ENCODE assay signal across 17 cellular contexts in genomic region chr1:23796466-23797271, GRCh38. TPM values are rescaled to one million over a fixed set of nuclear protein-coding genes. Genes with fewer than 3 reads are reported as not detected.
DNase-seq lines count a peak whose midpoint lies in the region; ATAC-seq and TF ChIP-seq lines count a peak whose summit lies in the region.
"Had no signal": no experiment of that assay in that cellular context is flagged by ENCODE, and none has a peak within 500 bp of the region (broad histone marks: within the 10 kb centered on the region; RNA-seq: fewer than 3 reads in every experiment).

No MANE protein-coding gene starts in this region.

- peaks cover 19% of the 10 kb centered on the region for H3K4me1 Mint-ChIP-seq in WTC11

- POLR2A ChIA-PET in WTC11 (lab: Charles Lee), result no interaction called here

- intact Hi-C loops in sigmoid colon (cut with DNase I), result no loop called here

- ATAC-seq in WTC11 (peak; percentile 3; the same call in 1 of the 2 replicates), GM19467 (IDR thresholded peaks at IDR 0.05; ENCODE audit: unreplicated experiment) (no peak)
- ATAC-seq: activated naive CD8-positive, alpha-beta T cell treated with anti-CD3 and anti-CD28 coated beads, Interleukin-2, amount 50 U/mL, for 24 hours; esophagus mucosa; heart right ventricle had no signal

- no peak for TF ChIP-seq EP300 in sigmoid colon (IDR thresholded peaks at IDR 0.05)

- H3K4me1 ChIP-seq in sigmoid colon, result peaks cover 0 to 50% (median 40%) of the 10 kb centered on the region in 4 donors

- H3K27me3 Mint-ChIP-seq in WTC11 (ENCODE audit: low read depth), result peaks cover 6% of the 10 kb centered on the region
- H3K27me3 Mint-ChIP-seq: activated naive CD8-positive, alpha-beta T cell treated with anti-CD3 and anti-CD28 coated beads, Interleukin-2, amount 50 U/mL, for 24 hours had no signal

- TF ChIP-seq CTCF in WTC11 (IDR thresholded peaks at IDR 0.05) (no peak), sigmoid colon (IDR thresholded peaks at IDR 0.05) (no peak), GM10266 (IDR thresholded peaks at IDR 0.05; ENCODE audit: control insufficient read depth, insufficient read depth, low read depth, missing control alignments) (no peak)

- DNase-seq in H7, result peak; percentile 77
- DNase-seq in WTC11 (ENCODE audit: low spot score), result peak; percentile 52
- DNase-seq in epithelial cell of prostate (ENCODE audit: low read depth, low spot score), result no peak
- peak; percentile 66 for DNase-seq in sigmoid colon
- no peak for DNase-seq in SIG-M5 treated with dmso at 0.1 percent for 504 hours (lab: John Stamatoyannopoulos, UW; ENCODE audit: unreplicated experiment)
- DNase-seq in NCI-H146 treated with DMSO at 0.1 percent for 48 hours (lab: John Stamatoyannopoulos, UW; ENCODE audit: unreplicated experiment), result no peak
- DNase-seq in GM10266 (ENCODE audit: extremely low spot score), result no peak
- DNase-seq: activated CD4-positive, CD25-positive, alpha-beta regulatory T cell; activated CD8-positive, alpha-beta memory T cell treated with anti-CD3 and anti-CD28 coated beads, Interleukin-2, amount 50 U/mL, for 4 hours; activated naive CD8-positive, alpha-beta T cell treated with anti-CD3 and anti-CD28 coated beads, Interleukin-2, amount 50 U/mL, for 24 hours; heart right ventricle; NCI-H1417; NCI-H526 treated with DMSO at 0.1 percent for 48 hours had no signal

- H3K4me3 ChIP-seq in H7 (ENCODE audit: insufficient read depth, low read depth, low read length) (no peak overlapping the region), sigmoid colon (no peak overlapping the region)
- H3K4me3 ChIP-seq: BLaER1 treated with 17β-estradiol and CSF1 and Interleukin-3, amounts not matched to agents 10 nM and 100 nM; heart right ventricle; tibial nerve had no signal

- no peak for TF ChIP-seq POLR2A in sigmoid colon (IDR thresholded peaks at IDR 0.05)

- H3K36me3 ChIP-seq in H7 (replicated peaks; ENCODE audit: control insufficient read depth, insufficient read depth, low read length) (peaks cover 14% of the 10 kb centered on the region), sigmoid colon (peaks cover 0 to 25% (median 8%) of the 10 kb centered on the region in 4 donors)

- no peaks in the 10 kb centered on the region for H3K9me3 Mint-ChIP-seq in WTC11
- H3K9me3 Mint-ChIP-seq: activated naive CD8-positive, alpha-beta T cell treated with anti-CD3 and anti-CD28 coated beads, Interleukin-2, amount 50 U/mL, for 24 hours had no signal

- 0 out of 2 replicates have a peak overlapping the region, but pooled peaks have one; percentile 19 for H3K27ac Mint-ChIP-seq in WTC11
- H3K27ac Mint-ChIP-seq: activated naive CD8-positive, alpha-beta T cell treated with anti-CD3 and anti-CD28 coated beads, Interleukin-2, amount 50 U/mL, for 24 hours had no signal

- 30 to 64% methylated on average over 17 of the region's 17 CpGs for WGBS in sigmoid colon, 2 donors

- H3K27me3 ChIP-seq in H7 (ENCODE audit: control insufficient read depth, insufficient read depth, low read length) (peaks cover 7% of the 10 kb centered on the region; the same call in 1 of the 2 replicates), sigmoid colon (no peaks in the 10 kb centered on the region)
- H3K27me3 ChIP-seq: BLaER1 treated with 17β-estradiol and CSF1 and Interleukin-3, amounts not matched to agents 10 nM and 100 nM; heart right ventricle; tibial nerve had no signal

- no peaks in the 10 kb centered on the region for H3K9me3 ChIP-seq in sigmoid colon
- H3K9me3 ChIP-seq: BLaER1 treated with 17β-estradiol and CSF1 and Interleukin-3, amounts not matched to agents 10 nM and 100 nM; heart right ventricle; tibial nerve had no signal

- CTCF ChIA-PET in WTC11 (lab: Charles Lee), result interaction anchor here (0.9 to 7.8 kb wide), 7 partner anchors 13 to 159 kb away, joined by 3 to 109 read pairs (median 4); partner anchors contain the start of gene PITHD1

- H3K27ac ChIP-seq in epithelial cell of prostate, result peak overlapping the region; percentile 19
- H3K27ac ChIP-seq in sigmoid colon, result no peak overlapping the region
- H3K27ac ChIP-seq: BLaER1 treated with 17β-estradiol and CSF1 and Interleukin-3, amounts not matched to agents 10 nM and 100 nM; heart right ventricle; tibial nerve had no signal

- peaks cover 13% of the 10 kb centered on the region for H3K36me3 Mint-ChIP-seq in WTC11

- H3K4me3 Mint-ChIP-seq in WTC11, result no peak overlapping the region
- H3K4me3 Mint-ChIP-seq: activated naive CD8-positive, alpha-beta T cell treated with anti-CD3 and anti-CD28 coated beads, Interleukin-2, amount 50 U/mL, for 24 hours had no signal

TF ChIP-seq in WTC11, 78 proteins besides CTCF, POLR2A, EP300 and RAD21 (continues in another document):
- TF ChIP-seq RELA (CRISPR knock-in tag; IDR thresholded peaks at IDR 0.05; ENCODE audit: borderline replicate concordance) (no peak), USF2 (CRISPR knock-in tag; IDR thresholded peaks at IDR 0.05) (no peak), ATF1 (CRISPR knock-in tag; IDR thresholded peaks at IDR 0.05) (no peak), ZSCAN18 (CRISPR knock-in tag; IDR thresholded peaks at IDR 0.05) (no peak), E2F1 (CRISPR knock-in tag; IDR thresholded peaks at IDR 0.05) (no peak), ZNF671 (CRISPR knock-in tag; IDR thresholded peaks at IDR 0.05) (no peak), PRRX2 (CRISPR knock-in tag; IDR thresholded peaks at IDR 0.05) (no peak), HMGXB4 (CRISPR knock-in tag; IDR thresholded peaks at IDR 0.05) (no peak), RORB (CRISPR knock-in tag; IDR thresholded peaks at IDR 0.05) (no peak)

RNA-seq across cellular contexts. Expression of gene GALE, which starts 3.9 kb away (rescaled TPM):
- 72.0 and 103 TPM in 2 replicates for total RNA-seq in H7 (2014; rRNA removed; shearing (Covaris generic))
- total RNA-seq in WTC11 (2021) (30.3 to 36.6 TPM (median 35.8 TPM) in 3 replicates), sigmoid colon (10 to 100 TPM in 1 of 4 donors, 1 to 10 TPM in 3; 7.8 to 11.5 (median 9.5) TPM)
- 100 to 1,000 TPM; 131 to 208 (median 207) TPM for polyA plus RNA-seq in sigmoid colon

RNA-seq across cellular contexts. Expression of gene LYPLA2, which starts 5.7 kb away (rescaled TPM):
- 291 and 385 TPM in 2 replicates for total RNA-seq in H7 (2014; rRNA removed; shearing (Covaris generic))
- total RNA-seq in WTC11 (2021) (131 to 164 TPM (median 134 TPM) in 3 replicates), sigmoid colon (10 to 100 TPM; 20.2 to 24.4 (median 23.3) TPM)
- 100 to 1,000 TPM in 2 of 3 donors, 10 to 100 TPM in 1; 99.6 to 121 (median 120) TPM for polyA plus RNA-seq in sigmoid colon

RNA-seq across cellular contexts. Expression of gene PITHD1, which starts 18.5 kb away (rescaled TPM):
- 122 and 125 TPM in 2 replicates for total RNA-seq in H7 (2014; rRNA removed; shearing (Covaris generic))
- 59.9 to 66.2 TPM (median 62.2 TPM) in 3 replicates for total RNA-seq in WTC11 (2021)
- 10 to 100 TPM; 47.9 to 78.7 (median 50.9) TPM for total RNA-seq in sigmoid colon
- polyA plus RNA-seq in sigmoid colon, result 10 to 100 TPM; 41.2 to 47.2 (median 42.0) TPM

RNA-seq across cellular contexts. Expression of gene HMGCL, which starts 28.6 kb away (rescaled TPM):
- total RNA-seq in H7 (2014; rRNA removed; shearing (Covaris generic)), result 35.8 and 53.1 TPM in 2 replicates
- total RNA-seq in WTC11 (2021) (22.7 to 31.2 TPM (median 25.4 TPM) in 3 replicates), sigmoid colon (10 to 100 TPM; 24.8 to 47.4 (median 37.9) TPM)
- polyA plus RNA-seq in sigmoid colon, result 100 to 1,000 TPM in 2 of 3 donors, 10 to 100 TPM in 1; 56.6 to 156 (median 118) TPM

RNA-seq across cellular contexts. Expression of gene ELOA, which starts 53.4 kb away (rescaled TPM):
- 54.0 and 55.4 TPM in 2 replicates for total RNA-seq in H7 (2014; rRNA removed; shearing (Covaris generic))
- total RNA-seq in WTC11 (2021) (35.9 to 45.1 TPM (median 36.6 TPM) in 3 replicates), sigmoid colon (10 to 100 TPM; 25.7 to 29.9 (median 26.7) TPM)
- 10 to 100 TPM; 12.3 to 18.3 (median 15.0) TPM for polyA plus RNA-seq in sigmoid colon

Comparison
In these comparisons a context has a peak if more than half of its experiments do, and no peak if none do; other contexts are left out.
1. DNase-seq: peak in H7 (single experiment), WTC11 (single experiment) and sigmoid colon (single experiment); none in epithelial cell of prostate (single experiment), SIG-M5 treated with dmso at 0.1 percent for 504 hours (single experiment), NCI-H146 treated with DMSO at 0.1 percent for 48 hours (single experiment) and GM10266 (single experiment).